In genomic region chr12:110001596-110001995, GRCh38 we compare ENCODE assay signal across 1 cellular context.
A peak's percentile ranks its signal among the peaks of the same experiment; 100 is the strongest.
TF ChIP-seq lines count a peak whose summit lies in the region.

No MANE protein-coding gene starts in this region.

TF ChIP-seq in SK-N-SH, 30 proteins besides CTCF, POLR2A, EP300 and RAD21 (continued from another document):
- TF ChIP-seq FOXM1 (IDR thresholded peaks at IDR 0.05; ENCODE audit: low read depth): peak; percentile 40; the same call in 1 of the 2 replicates
- no peak for TF ChIP-seq FOXJ3 (CRISPR knock-in tag; IDR thresholded peaks at IDR 0.05)
- no peak for TF ChIP-seq SMC3 (IDR thresholded peaks at IDR 0.05; ENCODE audit: low read depth, low read length)
- no peak for TF ChIP-seq YY1 (IDR thresholded peaks at IDR 0.05; ENCODE audit: low read depth)
- TF ChIP-seq TAF1 (IDR thresholded peaks at IDR 0.05; ENCODE audit: borderline replicate concordance, low read depth, low read length): 0 out of 2 replicates have a peak, but pooled peaks have one; percentile 18
- no peak for TF ChIP-seq REST (IDR thresholded peaks at IDR 0.05; ENCODE audit: low read depth, low read length)
- peak; percentile 95 for TF ChIP-seq FOSL2 (IDR thresholded peaks at IDR 0.05; ENCODE audit: borderline replicate concordance, low read depth)
- TF ChIP-seq ZBTB33 (IDR thresholded peaks at IDR 0.05; ENCODE audit: borderline replicate concordance, low read depth): no peak
- TF ChIP-seq GABPA (IDR thresholded peaks at IDR 0.05; ENCODE audit: low read depth): no peak
- TF ChIP-seq EZH2phosphoT487 (IDR thresholded peaks at IDR 0.05; ENCODE audit: borderline replicate concordance, low read depth): no peak
- no peak for TF ChIP-seq IRF3 (IDR thresholded peaks at IDR 0.05; ENCODE audit: low read depth, low read length)
- peak; percentile 87 for TF ChIP-seq TCF12 (IDR thresholded peaks at IDR 0.05)
- TF ChIP-seq TEAD4 (IDR thresholded peaks at IDR 0.05; ENCODE audit: borderline replicate concordance, insufficient read depth): peak; percentile 72; the same call in 1 of the 2 replicates
- TF ChIP-seq SIN3A (IDR thresholded peaks at IDR 0.05; ENCODE audit: borderline replicate concordance, low read depth, low read length): 0 out of 2 replicates have a peak, but pooled peaks have one; percentile 64
- no peak for TF ChIP-seq MXI1 (IDR thresholded peaks at IDR 0.05; ENCODE audit: low read depth, low read length)
